ENCODE assay signal across 8 cellular contexts in the genomic region with DNA sequence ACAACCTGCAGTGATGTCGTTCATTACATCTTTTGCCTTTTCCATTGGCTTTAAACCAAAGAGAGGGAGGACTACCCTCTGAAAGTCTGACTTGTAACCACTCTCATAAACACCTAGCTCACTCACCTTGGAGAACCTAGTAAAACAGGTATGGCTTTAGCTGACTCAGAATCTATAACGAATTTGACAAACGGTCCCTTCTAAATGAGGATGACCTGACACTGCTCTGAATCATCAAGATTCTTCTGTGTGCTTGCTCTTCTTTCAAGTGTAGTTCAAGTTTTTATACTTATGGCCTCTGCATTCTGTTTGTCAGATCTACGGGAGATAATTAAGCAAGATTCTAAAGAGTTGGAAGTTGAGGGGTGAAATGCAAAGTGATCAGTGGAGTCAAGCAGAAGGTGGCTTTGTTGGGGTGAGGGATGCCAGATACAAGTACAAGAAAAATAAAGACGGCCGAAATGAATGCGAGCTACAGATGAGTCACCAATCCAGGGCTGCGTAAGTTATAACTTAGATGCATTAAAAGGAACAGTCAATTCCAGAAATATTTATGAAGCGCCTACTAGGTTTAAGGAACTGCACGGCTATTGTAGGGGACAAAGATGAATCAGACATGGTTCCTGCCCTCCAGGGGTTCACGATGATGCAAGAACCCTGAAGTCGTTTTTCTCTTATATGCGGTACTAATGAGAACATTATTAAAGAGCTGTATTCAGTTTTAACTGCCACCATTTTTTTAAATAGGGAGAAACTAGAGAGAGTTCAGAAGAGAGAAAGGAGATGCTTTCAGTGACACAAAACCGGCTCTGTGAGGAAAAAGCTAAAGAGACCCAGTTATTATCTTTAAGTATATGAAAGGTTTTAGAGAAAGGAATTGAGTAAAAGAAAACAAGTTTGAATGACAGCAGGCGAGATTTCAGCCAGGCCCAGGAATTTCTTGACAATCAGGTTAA. TPM values are rescaled to one million over a fixed set of nuclear protein-coding genes. Genes with fewer than 3 reads are reported as not detected.
DNase-seq lines count a peak whose midpoint lies in the region; ATAC-seq, FAIRE-seq and TF ChIP-seq lines count a peak whose summit lies in the region.

No MANE protein-coding gene starts in this region.

- H3K36me3 ChIP-seq in esophagus squamous epithelium (peaks cover 0 to 22% (median 0%) of the 10 kb centered on the region in 3 donors), stomach (peaks cover 0 to 27% (median 3%) of the 10 kb centered on the region in 4 donors), kidney (ENCODE audit: control insufficient read depth in 1 of 2, insufficient read depth in 2 of 2, low read length in 2 of 2) (peaks cover 2 to 9% of the 10 kb centered on the region in 2 donors)

- peak overlapping the region in 2 of 4 donors; percentile 18 to 33 for H3K4me3 ChIP-seq in esophagus squamous epithelium
- H3K4me3 ChIP-seq in stomach, result peak overlapping the region in 1 of 4 donors; percentile 10
- no peak overlapping the region for H3K4me3 ChIP-seq in kidney (ENCODE audit: low read length in 2 of 2)

- intact Hi-C loops in esophagus squamous epithelium (cut with DNase I), result loop anchor here (10.0 kb wide), 1 partner anchor 126 kb away; no protein-coding TSS in a partner anchor
- intact Hi-C loops in stomach (cut with DNase I; ENCODE audit: low total_unique reads), result loop anchor here (10.0 kb wide), 1 partner anchor 56 kb away; no protein-coding TSS in a partner anchor
- intact Hi-C loops in kidney (cut with DNase I), result no loop called here

- 30 to 33% methylated on average over 15 of the region's 15 CpGs for WGBS in esophagus squamous epithelium, 2 donors
- 59 to 71% (median 66%) methylated on average over 15 of the region's 15 CpGs for WGBS in stomach, 5 donors

- no peak for FAIRE-seq in kidney (lab: Jason Lieb, UNC)

- no peak for TF ChIP-seq EP300 in stomach (IDR thresholded peaks at IDR 0.05)

- H3K27ac ChIP-seq in esophagus squamous epithelium, result peak overlapping the region; percentile 35 to 78 (median 62)
- peak overlapping the region in 4 of 5 donors; percentile 47 to 97 (median 66) for H3K27ac ChIP-seq in stomach
- H3K27ac ChIP-seq in kidney (ENCODE audit: low read depth in 2 of 2, low read length in 2 of 2), result no peak overlapping the region

- DNase-seq in activated CD4-positive, CD25-positive, alpha-beta regulatory T cell (lab: John Stamatoyannopoulos, UW), result no peak
- DNase-seq in T1000 (lab: John Stamatoyannopoulos, UW) (peak; percentile 46), esophagus squamous epithelium (lab: John Stamatoyannopoulos, UW) (no peak), stomach (no peak), kidney (no peak), DMS79 treated with DMSO at 0.1 percent for 48 hours (lab: John Stamatoyannopoulos, UW) (no peak), cerebellar cortex (ENCODE audit: low spot score) (no peak)

- ATAC-seq in activated CD4-positive, CD25-positive, alpha-beta regulatory T cell treated with anti-CD3 and anti-CD28 coated beads, Interleukin-2, amount 50 U/mL, for 24 hours, result peak; percentile 52 to 56

- H3K9me3 ChIP-seq in esophagus squamous epithelium (no peaks in the 10 kb centered on the region), stomach (no peaks in the 10 kb centered on the region), kidney (ENCODE audit: control insufficient read depth in 1 of 2, low read length in 2 of 2) (no peaks in the 10 kb centered on the region)

- H3K4me1 ChIP-seq in esophagus squamous epithelium (peaks cover 21 to 94% (median 28%) of the 10 kb centered on the region in 3 donors), stomach (peaks cover 61 to 94% (median 83%) of the 10 kb centered on the region in 4 donors), kidney (ENCODE audit: control insufficient read depth in 1 of 2, insufficient read depth in 1 of 2, low read depth in 1 of 2, low read length in 2 of 2) (peaks cover 40 to 66% of the 10 kb centered on the region in 2 donors)

- H3K9ac ChIP-seq in kidney (ENCODE audit: low read length in 2 of 2), result no peak overlapping the region

- H3K27me3 ChIP-seq in esophagus squamous epithelium (no peaks in the 10 kb centered on the region), stomach (no peaks in the 10 kb centered on the region)

- TF ChIP-seq POLR2A in esophagus squamous epithelium (IDR thresholded peaks at IDR 0.05) (no peak), stomach (IDR thresholded peaks at IDR 0.05) (no peak)

- TF ChIP-seq CTCF in esophagus squamous epithelium (IDR thresholded peaks at IDR 0.05), result no peak
- no peak for TF ChIP-seq CTCF in stomach (IDR thresholded peaks at IDR 0.05)
- no peak for TF ChIP-seq CTCF in kidney (IDR thresholded peaks at IDR 0.05; ENCODE audit: borderline replicate concordance, extremely low read depth, insufficient read depth)

RNA-seq across cellular contexts. Expression of a gene that starts 6.5 kb away (rescaled TPM):
- total RNA-seq in esophagus squamous epithelium (10 to 100 TPM; 17.8 to 37.9 (median 29.3) TPM), stomach (100 to 1,000 TPM in 1 of 5 donors, 10 to 100 TPM in 3, 1 to 10 TPM in 1; 9.3 to 103 (median 60.7) TPM), kidney (153 TPM)
- polyA plus RNA-seq in stomach (10 to 100 TPM in 2 of 3 donors, 1 to 10 TPM in 1; 3.4 to 45.0 (median 10.7) TPM), kidney (ENCODE audit: insufficient read depth, low read depth, low replicate concordance) (9.6 TPM)

RNA-seq across cellular contexts. Expression of a gene that starts 57.8 kb away (rescaled TPM):
- total RNA-seq in esophagus squamous epithelium, result 10 to 100 TPM in 3 of 4 donors, 1 to 10 TPM in 1; 9.4 to 24.8 (median 17.8) TPM
- total RNA-seq in stomach, result 10 to 100 TPM in 4 of 5 donors, 1 to 10 TPM in 1; 1.4 to 92.8 (median 57.8) TPM
- polyA plus RNA-seq in stomach, result 10 to 100 TPM in 1 of 3 donors, 1 to 10 TPM in 2; 7.6 to 10.3 (median 7.9) TPM
- total RNA-seq in kidney, result 33.6 TPM
- 14.2 TPM for polyA plus RNA-seq in kidney (ENCODE audit: insufficient read depth, low read depth, low replicate concordance)

Comparison
In these comparisons a context has a peak if more than half of its experiments do, and no peak if none do; other contexts are left out.
1. H3K27ac ChIP-seq: peak in esophagus squamous epithelium (4 of 4) and stomach (4 of 5); none in kidney (0 of 2).